In genomic region chr11:37409124-37409523, GRCh38 we compare ENCODE assay signal across 22 cellular contexts.
A peak's percentile ranks its signal among the peaks of the same experiment; 100 is the strongest.
DNase-seq lines count a peak whose midpoint lies in the region; ATAC-seq and TF ChIP-seq lines count a peak whose summit lies in the region.
"Had no signal": no experiment of that assay in that cellular context is flagged by ENCODE, and none has a peak within 500 bp of the region (broad histone marks: within the 10 kb centered on the region; RNA-seq: fewer than 3 reads in every experiment).

No MANE protein-coding gene starts in this region.

- no peaks in the 10 kb centered on the region for H3K36me3 ChIP-seq in kidney epithelial cell (ENCODE audit: control insufficient read depth, insufficient read depth, low read length)
- H3K36me3 ChIP-seq: Peyer's patch had no signal

- H3K4me3 ChIP-seq in kidney epithelial cell (ENCODE audit: low read depth, low read length), result no peak overlapping the region
- H3K4me3 ChIP-seq: Peyer's patch, SK-N-MC had no signal

- no peaks in the 10 kb centered on the region for H3K36me3 Mint-ChIP-seq in CD4-positive, alpha-beta T cell (ENCODE audit: low read depth)
- no peaks in the 10 kb centered on the region for H3K36me3 Mint-ChIP-seq in activated naive CD8-positive, alpha-beta T cell treated with anti-CD3 and anti-CD28 coated beads for 36 hours
- H3K36me3 Mint-ChIP-seq: CD4-positive, CD25-positive, alpha-beta regulatory T cell had no signal

- no peaks in the 10 kb centered on the region for H3K9me3 ChIP-seq in CD4-positive, alpha-beta T cell (ENCODE audit: control insufficient read depth, low read length)
- H3K9me3 ChIP-seq: Peyer's patch had no signal

- H3K27me3 Mint-ChIP-seq in CD4-positive, alpha-beta T cell, result no peaks in the 10 kb centered on the region
- no peaks in the 10 kb centered on the region for H3K27me3 Mint-ChIP-seq in activated naive CD8-positive, alpha-beta T cell treated with anti-CD3 and anti-CD28 coated beads for 36 hours
- H3K27me3 Mint-ChIP-seq: B cell; CD4-positive, CD25-positive, alpha-beta regulatory T cell had no signal

- no peak overlapping the region for H3K4me3 Mint-ChIP-seq in CD4-positive, alpha-beta T cell
- H3K4me3 Mint-ChIP-seq in activated naive CD8-positive, alpha-beta T cell treated with anti-CD3 and anti-CD28 coated beads for 36 hours, result no peak overlapping the region
- H3K4me3 Mint-ChIP-seq: B cell; CD4-positive, CD25-positive, alpha-beta regulatory T cell had no signal

- ATAC-seq in CD4-positive, alpha-beta T cell (ENCODE audit: poor library complexity), result no peak
- ATAC-seq in GM19328 (IDR thresholded peaks at IDR 0.05; ENCODE audit: unreplicated experiment), result no peak

- no peaks in the 10 kb centered on the region for H3K27me3 ChIP-seq in kidney epithelial cell (ENCODE audit: control insufficient read depth, insufficient read depth, low read length)
- no peaks in the 10 kb centered on the region for H3K27me3 ChIP-seq in CD4-positive, alpha-beta T cell (ENCODE audit: control insufficient read depth, insufficient read depth, low read length)
- H3K27me3 ChIP-seq: Peyer's patch had no signal

- H3K27ac Mint-ChIP-seq in CD4-positive, alpha-beta T cell, result no peak overlapping the region
- H3K27ac Mint-ChIP-seq in activated naive CD8-positive, alpha-beta T cell treated with anti-CD3 and anti-CD28 coated beads for 36 hours, result no peak overlapping the region
- H3K27ac Mint-ChIP-seq: B cell; CD4-positive, CD25-positive, alpha-beta regulatory T cell had no signal

- intact Hi-C loops in CD4-positive, alpha-beta T cell (cut with DNase I, micrococcal nuclease), result no loop called here

- no peak overlapping the region for H3K27ac ChIP-seq in CD4-positive, alpha-beta T cell (ENCODE audit: low read depth, low read length)
- H3K27ac ChIP-seq: Peyer's patch, SK-N-MC had no signal

- CTCF ChIA-PET in CD4-positive, alpha-beta T cell (lab: Charles Lee), result no interaction called here

- no peaks in the 10 kb centered on the region for H3K4me1 Mint-ChIP-seq in CD4-positive, alpha-beta T cell (ENCODE audit: low read depth)
- H3K4me1 Mint-ChIP-seq in activated naive CD8-positive, alpha-beta T cell treated with anti-CD3 and anti-CD28 coated beads for 36 hours, result no peaks in the 10 kb centered on the region
- H3K4me1 Mint-ChIP-seq: B cell; CD4-positive, CD25-positive, alpha-beta regulatory T cell had no signal

- H3K9me3 Mint-ChIP-seq in CD4-positive, alpha-beta T cell, result peaks cover 7% of the 10 kb centered on the region
- H3K9me3 Mint-ChIP-seq in activated naive CD8-positive, alpha-beta T cell treated with anti-CD3 and anti-CD28 coated beads for 36 hours, result peaks cover 6% of the 10 kb centered on the region

- POLR2A ChIA-PET in CD4-positive, alpha-beta T cell (lab: Charles Lee), result no interaction called here

- peak; percentile 65 for DNase-seq in EL
- peak; percentile 66 for DNase-seq in NCI-H226
- peak; percentile 18 for DNase-seq in astrocyte of the hippocampus (ENCODE audit: low read depth, low spot score)
- DNase-seq in kidney epithelial cell (ENCODE audit: low read depth), result peak; percentile 14
- DNase-seq in NCI-H82 (lab: John Stamatoyannopoulos, UW), result no peak
- DNase-seq in CD4-positive, alpha-beta T cell, result no peak
- no peak for DNase-seq in activated naive CD8-positive, alpha-beta T cell treated with anti-CD3 and anti-CD28 coated beads for 36 hours
- DNase-seq: 8988T; Caco-2; CD4-positive, CD25-positive, alpha-beta regulatory T cell; DMS153; NCI-H1048; NCI-H1436 treated with DMSO at 0.1 percent for 48 hours; NCI-H2029 treated with DMSO at 0.1 percent for 48 hours; NCI-H2171; NCI-H446 treated with DMSO at 0.1 percent for 48 hours; NCI-H69; Peyer's patch; SHP77 had no signal

- no peak for TF ChIP-seq CTCF in kidney epithelial cell (IDR thresholded peaks at IDR 0.05; ENCODE audit: insufficient read depth, low read length, poor library complexity, severe bottlenecking)
- TF ChIP-seq CTCF in CD4-positive, alpha-beta T cell (IDR thresholded peaks at IDR 0.05), result no peak

Comparison
In these comparisons a context has a peak if more than half of its experiments do, and no peak if none do; other contexts are left out.
1. DNase-seq: peak in EL (single experiment), NCI-H226 (single experiment), astrocyte of the hippocampus (single experiment) and kidney epithelial cell (single experiment); none in NCI-H82 (single experiment), CD4-positive, alpha-beta T cell (0 of 10) and activated naive CD8-positive, alpha-beta T cell treated with anti-CD3 and anti-CD28 coated beads for 36 hours (single experiment).